In genomic region chr20:50380697-50381040, GRCh38 we compare ENCODE assay signal across 7 cellular contexts.
DNase-seq lines count a peak whose midpoint lies in the region; ATAC-seq and TF ChIP-seq lines count a peak whose summit lies in the region.

No MANE protein-coding gene starts in this region.

- no peaks in the 10 kb centered on the region for H3K9me3 ChIP-seq in RWPE2 (ENCODE audit: severe bottlenecking)

- DNase-seq in H4 (ENCODE audit: low spot score): peak; percentile 51
- peak; percentile 78 for DNase-seq in RWPE2 (ENCODE audit: low spot score)
- peak; percentile 80 for DNase-seq in fibroblast of villous mesenchyme (ENCODE audit: low read depth)
- no peak for DNase-seq in stimulated activated effector memory CD8-positive, alpha-beta T cell treated with anti-CD3 and anti-CD28 coated beads, Interleukin-12 subunit alpha, Interleukin-12 subunit beta, amount 100 ng/mL, for 72 hours (ENCODE audit: low spot score in 2 of 2)
- DNase-seq in C1 segment of cervical spinal cord (lab: John Stamatoyannopoulos, UW): no peak
- DNase-seq in activated T-cell treated with anti-CD3 and anti-CD28 coated beads for 4 hours: no peak

- no peaks in the 10 kb centered on the region for H3K36me3 Mint-ChIP-seq in stimulated activated effector memory CD8-positive, alpha-beta T cell treated with anti-CD3 and anti-CD28 coated beads, Interleukin-12 subunit alpha, Interleukin-12 subunit beta, amount 100 ng/mL, for 72 hours

- H3K4me3 ChIP-seq in RWPE2 (ENCODE audit: severe bottlenecking) (no peak overlapping the region), fibroblast of villous mesenchyme (ENCODE audit: low read depth, low read length) (no peak overlapping the region)

- H3K4me1 ChIP-seq in RWPE2 (ENCODE audit: insufficient read depth, poor library complexity, severe bottlenecking): peaks cover 36% of the 10 kb centered on the region

- H3K27ac Mint-ChIP-seq in stimulated activated effector memory CD8-positive, alpha-beta T cell treated with anti-CD3 and anti-CD28 coated beads, Interleukin-12 subunit alpha, Interleukin-12 subunit beta, amount 100 ng/mL, for 72 hours: peak overlapping the region; percentile 29

- no peak overlapping the region for H3K4me3 Mint-ChIP-seq in stimulated activated effector memory CD8-positive, alpha-beta T cell treated with anti-CD3 and anti-CD28 coated beads, Interleukin-12 subunit alpha, Interleukin-12 subunit beta, amount 100 ng/mL, for 72 hours

- no peaks in the 10 kb centered on the region for H3K36me3 ChIP-seq in RWPE2 (ENCODE audit: low read depth)

- no peaks in the 10 kb centered on the region for H3K27me3 ChIP-seq in RWPE2 (ENCODE audit: insufficient read depth, poor library complexity, severe bottlenecking)

- H3K4me1 Mint-ChIP-seq in stimulated activated effector memory CD8-positive, alpha-beta T cell treated with anti-CD3 and anti-CD28 coated beads, Interleukin-12 subunit alpha, Interleukin-12 subunit beta, amount 100 ng/mL, for 72 hours: peaks cover 66% of the 10 kb centered on the region

- ATAC-seq in RWPE2 (ENCODE audit: low read depth) (no peak), HG03571 (IDR thresholded peaks at IDR 0.05; ENCODE audit: unreplicated experiment) (no peak)
- ATAC-seq in stimulated activated effector memory CD8-positive, alpha-beta T cell treated with anti-CD3 and anti-CD28 coated beads, Interleukin-12 subunit alpha, Interleukin-12 subunit beta, amount 100 ng/mL, for 72 hours: no peak

- H3K27ac ChIP-seq in RWPE2 (ENCODE audit: poor library complexity, severe bottlenecking): no peak overlapping the region

- TF ChIP-seq CTCF in RWPE2 (IDR thresholded peaks at IDR 0.05; ENCODE audit: poor library complexity, severe bottlenecking): peak; percentile 74
- TF ChIP-seq CTCF in fibroblast of villous mesenchyme (IDR thresholded peaks at IDR 0.05; ENCODE audit: insufficient read depth, low read depth, low read length): peak; percentile 75

- H3K9me3 Mint-ChIP-seq in stimulated activated effector memory CD8-positive, alpha-beta T cell treated with anti-CD3 and anti-CD28 coated beads, Interleukin-12 subunit alpha, Interleukin-12 subunit beta, amount 100 ng/mL, for 72 hours: no peaks in the 10 kb centered on the region

Comparison
In these comparisons a context has a peak if more than half of its experiments do, and no peak if none do; other contexts are left out.
1. DNase-seq: peak in H4 (single experiment), RWPE2 (single experiment) and fibroblast of villous mesenchyme (single experiment); none in stimulated activated effector memory CD8-positive, alpha-beta T cell treated with anti-CD3 and anti-CD28 coated beads, Interleukin-12 subunit alpha, Interleukin-12 subunit beta, amount 100 ng/mL, for 72 hours (0 of 2), C1 segment of cervical spinal cord (0 of 14) and activated T-cell treated with anti-CD3 and anti-CD28 coated beads for 4 hours (single experiment).